Comparison of ENCODE assay signal across 8 cellular contexts in genomic region chr11:86176165-86176884, GRCh38.
DNase-seq lines count a peak whose midpoint lies in the region; ATAC-seq and TF ChIP-seq lines count a peak whose summit lies in the region.

No MANE protein-coding gene starts in this region.

- POLR2A ChIA-PET in activated B cell treated with CpG ODN at 0.5 μM for 24 hours (lab: Charles Lee), result interaction anchor here (1.4 kb wide), 1 partner anchor 10 kb away, joined by 4 read pairs; no protein-coding TSS in a partner anchor

- peaks cover 45% of the 10 kb centered on the region for H3K4me1 ChIP-seq in lower lobe of right lung
- H3K4me1 ChIP-seq in vagina, result peaks cover 37% of the 10 kb centered on the region
- no peaks in the 10 kb centered on the region for H3K4me1 ChIP-seq in neural progenitor cell
- H3K4me1 ChIP-seq in spleen, result peaks cover 0 to 74% (median 18%) of the 10 kb centered on the region in 6 donors

- TF ChIP-seq CTCF in GM10266 (IDR thresholded peaks at IDR 0.05; ENCODE audit: control insufficient read depth, insufficient read depth, low read depth, missing control alignments) (no peak), activated B cell treated with CpG ODN at 0.5 μM for 24 hours (IDR thresholded peaks at IDR 0.05) (no peak), lower lobe of right lung (IDR thresholded peaks at IDR 0.05) (no peak), vagina (IDR thresholded peaks at IDR 0.05) (no peak), neural progenitor cell (IDR thresholded peaks at IDR 0.05) (no peak), spleen (IDR thresholded peaks at IDR 0.05 in 8 of 11, conservative IDR thresholded peaks at IDR 0.05 in 3 of 11) (no peak)

- intact Hi-C loops in activated B cell treated with CpG ODN at 0.5 μM for 24 hours (cut with micrococcal nuclease) (loop anchor here (1.0 to 5.0 kb wide), 5 partner anchors 16 to 109 kb away; partner anchors contain the start of gene PICALM), lower lobe of right lung (cut with DNase I) (no loop called here), vagina (cut with DNase I) (no loop called here), spleen (cut with DNase I; ENCODE audit: low total_unique reads) (no loop called here)

- H3K27me3 ChIP-seq in lower lobe of right lung (ENCODE audit: low read depth) (no peaks in the 10 kb centered on the region), vagina (no peaks in the 10 kb centered on the region), neural progenitor cell (no peaks in the 10 kb centered on the region), spleen (replicated peaks in 1 of 7) (no peaks in the 10 kb centered on the region)

- ATAC-seq in HG02840 (IDR thresholded peaks at IDR 0.05; ENCODE audit: low FRiP score, unreplicated experiment), result peak; percentile 53
- peak; percentile 89 for ATAC-seq in activated B cell treated with CpG ODN at 0.5 μM for 24 hours (ENCODE audit: low read depth)
- ATAC-seq in lower lobe of right lung, result peak; percentile 25 to 58

- CTCF ChIA-PET in activated B cell treated with CpG ODN at 0.5 μM for 24 hours (lab: Charles Lee), result interaction anchor here (1.1 kb wide), 1 partner anchor 134 kb away, joined by 3 read pairs; no protein-coding TSS in a partner anchor

- no peaks in the 10 kb centered on the region for H3K9me3 ChIP-seq in lower lobe of right lung
- H3K9me3 ChIP-seq in vagina, result no peaks in the 10 kb centered on the region
- no peaks in the 10 kb centered on the region for H3K9me3 ChIP-seq in neural progenitor cell (ENCODE audit: low read depth)
- no peaks in the 10 kb centered on the region for H3K9me3 ChIP-seq in spleen

- DNase-seq in GM10266 (ENCODE audit: extremely low spot score) (peak; percentile 37), activated B cell treated with CpG ODN at 0.5 μM for 24 hours (no peak), lower lobe of right lung (no peak), vagina (ENCODE audit: extremely low spot score in 2 of 2) (no peak), neural progenitor cell (ENCODE audit: low spot score) (no peak), DMS 273 (lab: John Stamatoyannopoulos, UW; ENCODE audit: unreplicated experiment) (no peak), spleen (no peak)

- H3K79me2 ChIP-seq in neural progenitor cell (ENCODE audit: low read depth), result no peaks in the 10 kb centered on the region

- no peak overlapping the region for H3K4me3 Mint-ChIP-seq in activated B cell treated with CpG ODN at 0.5 μM for 24 hours
- no peak overlapping the region for H3K4me3 Mint-ChIP-seq in neural progenitor cell

- H3K27ac Mint-ChIP-seq in activated B cell treated with CpG ODN at 0.5 μM for 24 hours (peak overlapping the region; percentile 33), neural progenitor cell (no peak overlapping the region)

- H3K36me3 ChIP-seq in lower lobe of right lung, result no peaks in the 10 kb centered on the region
- H3K36me3 ChIP-seq in vagina, result no peaks in the 10 kb centered on the region
- H3K36me3 ChIP-seq in neural progenitor cell, result no peaks in the 10 kb centered on the region
- H3K36me3 ChIP-seq in spleen, result no peaks in the 10 kb centered on the region

- H3K27ac ChIP-seq in lower lobe of right lung (no peak overlapping the region), vagina (no peak overlapping the region), neural progenitor cell (no peak overlapping the region), spleen (peak overlapping the region in 2 of 8 donors; percentile 69 to 73)

- H4K20me1 ChIP-seq in neural progenitor cell (ENCODE audit: low read depth), result no peaks in the 10 kb centered on the region

- no peaks in the 10 kb centered on the region for H3K36me3 Mint-ChIP-seq in activated B cell treated with CpG ODN at 0.5 μM for 24 hours (ENCODE audit: low read depth)
- H3K36me3 Mint-ChIP-seq in neural progenitor cell, result no peaks in the 10 kb centered on the region

- no peak overlapping the region for H2AFZ ChIP-seq in neural progenitor cell (replicated peaks)

- H3K9ac ChIP-seq in neural progenitor cell, result no peak overlapping the region

- no peak for TF ChIP-seq POLR2A in vagina (IDR thresholded peaks at IDR 0.05)
- TF ChIP-seq POLR2A in spleen (IDR thresholded peaks at IDR 0.05), result no peak

- H3K4me1 Mint-ChIP-seq in activated B cell treated with CpG ODN at 0.5 μM for 24 hours (peaks cover 8% of the 10 kb centered on the region), neural progenitor cell (no peaks in the 10 kb centered on the region)

- H3K4me3 ChIP-seq in lower lobe of right lung (no peak overlapping the region), vagina (no peak overlapping the region), neural progenitor cell (no peak overlapping the region), spleen (no peak overlapping the region)

- H3F3A ChIP-seq in neural progenitor cell (ENCODE audit: low read depth), result no peaks in the 10 kb centered on the region

- H3K27me3 Mint-ChIP-seq in activated B cell treated with CpG ODN at 0.5 μM for 24 hours (no peaks in the 10 kb centered on the region), neural progenitor cell (ENCODE audit: insufficient read depth, low read depth) (peaks cover 4% of the 10 kb centered on the region)

- 37 to 46% (median 40%) methylated on average over 4 of the region's 4 CpGs for WGBS in spleen, 5 donors

- no peak overlapping the region for H3K4me2 ChIP-seq in neural progenitor cell

- no peaks in the 10 kb centered on the region for H3K9me3 Mint-ChIP-seq in activated B cell treated with CpG ODN at 0.5 μM for 24 hours
- H3K9me3 Mint-ChIP-seq in neural progenitor cell, result no peaks in the 10 kb centered on the region
